In the genomic region with DNA sequence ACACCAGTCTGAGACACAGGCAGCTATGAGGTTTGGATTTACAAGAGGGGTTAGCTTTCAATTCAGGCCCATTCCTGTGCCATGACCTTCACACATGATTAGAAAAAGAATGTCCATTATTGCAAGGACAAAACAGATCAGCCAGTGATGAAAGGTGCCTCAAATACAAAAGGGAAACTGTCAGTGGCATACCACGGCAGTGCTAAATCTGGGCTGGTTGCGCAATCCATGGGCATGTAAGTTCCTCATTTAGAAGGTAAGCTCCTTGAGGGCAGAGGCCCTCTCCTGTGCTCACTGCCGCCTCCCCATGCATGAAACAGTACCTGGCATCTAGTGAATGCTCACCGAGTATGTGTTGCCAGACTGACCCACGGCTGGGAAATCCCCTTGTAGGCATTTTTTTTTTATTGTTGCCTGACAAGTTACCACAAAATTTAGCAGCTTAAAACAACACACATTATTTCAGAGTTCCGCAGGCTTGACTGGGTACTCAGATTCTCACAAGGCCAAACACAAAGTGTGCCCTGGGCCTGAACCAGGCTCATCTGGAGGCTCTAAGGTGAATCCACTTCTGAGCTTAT, we compare ENCODE assay signal across 10 cellular contexts.
"Had no signal": no experiment of that assay in that cellular context is flagged by ENCODE, and none has a peak within 500 bp of the region (broad histone marks: within the 10 kb centered on the region; RNA-seq: fewer than 3 reads in every experiment).

No MANE protein-coding gene starts in this region.

- H2AFZ ChIP-seq: parathyroid adenoma had no signal

- DNase-seq: activated CD4-positive, alpha-beta T cell treated with anti-CD3 and anti-CD28 coated beads, Interleukin-2, amount 10 ng/mL, durations not matched to agents 24 days and 14 days; body of pancreas; effector memory CD4-positive, alpha-beta T cell; left cardiac atrium; lower lobe of right lung; midbrain; small intestine had no signal

- H3K4me3 ChIP-seq: body of pancreas, lower lobe of right lung had no signal

- H3K4me1 ChIP-seq: body of pancreas, lower lobe of right lung, parathyroid adenoma had no signal

- H3K27me3 ChIP-seq: body of pancreas had no signal

- ATAC-seq: body of pancreas, left cardiac atrium, lower lobe of right lung, WTC11 had no signal

- H3K9ac ChIP-seq: parathyroid adenoma had no signal

- H3K27ac ChIP-seq: body of pancreas, epithelial cell of prostate, lower lobe of right lung, parathyroid adenoma had no signal

- H3K79me2 ChIP-seq: parathyroid adenoma had no signal

- H3K9me3 ChIP-seq: body of pancreas, lower lobe of right lung had no signal

- H3K36me3 ChIP-seq: lower lobe of right lung had no signal
